26 cellular contexts compared by ENCODE assay signal in the genomic region with DNA sequence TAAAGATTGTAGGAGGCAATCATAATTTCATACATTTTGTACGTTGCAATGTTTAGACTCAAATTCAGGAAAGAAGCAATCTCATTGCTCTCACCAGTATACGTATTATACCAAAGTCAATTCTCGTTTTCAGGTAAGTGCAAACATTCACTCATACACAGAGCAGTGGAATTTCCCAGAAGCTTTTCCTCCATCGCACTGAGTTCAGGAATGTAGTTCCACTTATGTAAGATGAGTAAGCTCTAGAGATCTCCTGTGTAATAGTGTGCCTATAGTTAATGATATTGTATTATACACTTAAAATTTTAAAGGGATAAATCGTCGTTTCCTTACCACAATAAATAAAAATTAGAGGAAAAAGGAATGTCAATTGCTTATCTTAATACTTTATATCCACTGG.
"Had no signal": no experiment of that assay in that cellular context is flagged by ENCODE, and none has a peak within 500 bp of the region (broad histone marks: within the 10 kb centered on the region; RNA-seq: fewer than 3 reads in every experiment).

No MANE protein-coding gene starts in this region.

- ATAC-seq: activated CD8-positive, alpha-beta T cell treated with anti-CD3 and anti-CD28 coated beads, Interleukin-2, amount 10 ng/mL, durations not matched to agents 7 days and 5 days; Panc1; Right ventricle myocardium inferior; WTC11 had no signal

- DNase-seq: activated CD4-positive, alpha-beta T cell treated with anti-CD3 and anti-CD28 coated beads for 48 hours; activated CD4-positive, alpha-beta T cell treated with anti-CD3 and anti-CD28 coated beads, Interleukin-2, amount 50 U/mL, for 4 hours; activated CD4-positive, CD25-positive, alpha-beta regulatory T cell treated with anti-CD3 and anti-CD28 coated beads, Interleukin-2, amount 50 U/mL, for 72 hours; activated CD8-positive, alpha-beta T cell treated with anti-CD3 and anti-CD28 coated beads, Interleukin-2, amount 10 ng/mL, durations not matched to agents 7 days and 5 days; activated effector memory CD4-positive, alpha-beta T cell treated with Interleukin-2 at 50 U/mL for 16 hours; activated naive CD4-positive, alpha-beta T cell; activated T-cell treated with anti-CD3 and anti-CD28 coated beads, Interleukin-2, amount 50 U/mL, for 24 hours; amniotic stem cell; Kasumi-1; KBM-7; NCI-H1048; NCI-H1417; NCI-H1930; NCI-H2171; NCI-H2227 treated with DMSO at 0.1 percent for 48 hours; NCI-H510A; NCI-H526 treated with DMSO at 0.1 percent for 48 hours; NCI-H82; RPMI8226; SW 1271 had no signal

- H3K9me3 ChIP-seq: ascending aorta had no signal

- H3K27me3 ChIP-seq: ascending aorta, cardiac muscle cell had no signal

- H3K36me3 ChIP-seq: ascending aorta, cardiac muscle cell had no signal

- H3K4me3 ChIP-seq: ascending aorta, cardiac muscle cell, SK-N-MC had no signal

- H3K4me1 ChIP-seq: ascending aorta had no signal

- H3K27ac ChIP-seq: ascending aorta, cardiac muscle cell, SK-N-MC had no signal
